8 cellular contexts compared by ENCODE assay signal in the genomic region with DNA sequence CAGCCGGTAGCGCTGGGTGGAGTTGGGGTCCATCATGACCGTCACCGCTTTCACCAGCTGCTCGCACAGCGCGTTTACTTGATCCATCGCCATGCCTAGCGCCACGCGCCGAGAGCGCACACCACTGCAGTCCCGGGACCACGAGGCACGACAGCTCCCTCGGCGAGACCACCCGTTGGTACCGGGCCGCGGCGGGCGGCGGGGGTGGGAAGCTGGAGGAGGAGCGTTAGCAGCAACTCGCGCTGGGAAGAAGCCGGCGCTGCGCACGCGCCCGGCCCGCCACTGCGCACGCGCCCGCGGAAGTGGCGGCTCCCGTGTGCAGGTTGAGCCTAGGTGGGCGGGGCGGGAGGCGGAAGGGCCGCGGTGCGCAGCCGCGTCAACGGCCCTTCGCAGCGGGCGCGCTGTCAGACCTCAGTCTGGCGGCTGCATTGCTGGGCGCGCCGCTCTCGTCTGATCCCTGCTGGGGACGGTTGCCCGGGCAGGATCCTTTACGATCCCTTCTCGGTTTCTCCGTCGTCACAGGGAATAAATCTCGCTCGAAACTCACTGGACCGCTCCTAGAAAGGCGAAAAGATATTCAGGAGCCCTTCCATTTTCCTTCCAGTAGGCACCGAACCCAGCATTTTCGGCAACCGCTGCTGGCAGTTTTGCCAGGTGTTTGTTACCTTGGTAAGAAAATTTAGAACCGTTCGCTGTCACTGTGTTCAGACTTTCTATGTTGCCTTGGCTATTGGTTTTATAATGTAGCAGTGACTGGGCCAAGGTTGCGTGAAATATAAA. TPM values are rescaled to one million over a fixed set of nuclear protein-coding genes. Genes with fewer than 3 reads are reported as not detected.
DNase-seq lines count a peak whose midpoint lies in the region; ATAC-seq, FAIRE-seq and TF ChIP-seq lines count a peak whose summit lies in the region.

A gene (plus strand): TSS at position 414 of the 780 bp plus-strand sequence. CDS start 6,135 bp downstream, outside the sequence.
A gene (minus strand): TSS at position 267 of the 780 bp plus-strand sequence. CDS start 174 bp downstream, at position 93.

- DNase-seq in COR-L47 (lab: John Stamatoyannopoulos, UW) (peak; percentile 94), HUDEP-2 (lab: John Stamatoyannopoulos, UW; ENCODE audit: unreplicated experiment in 76 of 76) (peak in 75 of 76 experiments; percentile 28 to 97 (median 91)), NOMO-1 treated with dmso at 0.1 percent for 144 hours (lab: John Stamatoyannopoulos, UW; ENCODE audit: unreplicated experiment) (peak; percentile 94), H1 (ENCODE audit: low read depth in 1 of 2, low spot score in 2 of 2) (peak; percentile 68 to 93), mesenchymal stem cell (peak; percentile 93)
- peak; percentile 74 to 88 (median 76) for DNase-seq in activated CD8-positive, alpha-beta memory T cell treated with anti-CD3 and anti-CD28 coated beads for 48 hours (ENCODE audit: low read depth in 2 of 3, low spot score in 2 of 3)
- DNase-seq in stimulated activated CD8-positive, alpha-beta memory T cell treated with anti-CD3 and anti-CD28 coated beads, Interleukin-12 subunit alpha, Interleukin-12 subunit beta, amount 100 ng/mL, for 24 hours (ENCODE audit: extremely low read depth) = peak; percentile 78

- H3K9me3 ChIP-seq in H1 (ENCODE audit: insufficient read depth in 2 of 2, low read depth in 1 of 2, low read length in 1 of 2) = no peaks in the 10 kb centered on the region
- H3K9me3 ChIP-seq in mesenchymal stem cell (ENCODE audit: control insufficient read depth, low read length) = no peaks in the 10 kb centered on the region

- 2% methylated on average over 51 of the region's 76 CpGs; no CpG with 5 or more reads in 1 of the 2 experiments for WGBS in H1 (ENCODE audit: extremely low coverage in 1 of 2, insufficient coverage in 1 of 2, insufficient read length in 1 of 2, insufficient replicate concordance in 2 of 2, low coverage in 1 of 2, low lambda C conversion rate in 2 of 2, missing lambda C conversion rate in 1 of 2), 2 experiments
- WGBS in mesenchymal stem cell = 1% methylated on average over 70 of the region's 76 CpGs

- TF ChIP-seq EP300 in H1 (IDR thresholded peaks at IDR 0.05; ENCODE audit: borderline replicate concordance in 1 of 2, low read depth in 2 of 2, low read length in 2 of 2) = no peak

- H3K23ac ChIP-seq in H1 (ENCODE audit: insufficient read length) (no peak within 1 kb of the TSS), mesenchymal stem cell (ENCODE audit: low read length in 2 of 2) (peak within 1 kb of the TSS in 1 of 2 experiments; percentile 91)

- no peak for TF ChIP-seq CTCF in H1 (IDR thresholded peaks at IDR 0.05; ENCODE audit: control extremely low read depth in 1 of 3, insufficient read depth in 1 of 3, low read depth in 1 of 3, low read length in 3 of 3)

- peaks cover 2 to 3% of the 10 kb centered on the region in 2 experiments for H4K20me1 ChIP-seq in H1 (replicated peaks in 1 of 2; ENCODE audit: control insufficient read depth in 1 of 2, insufficient read depth in 2 of 2, low read length in 2 of 2)

- H2BK12ac ChIP-seq in H1 (ENCODE audit: low read depth, low read length) (peak within 1 kb of the TSS; percentile 89; the same call in 1 of the 2 replicates), mesenchymal stem cell (ENCODE audit: low read length in 2 of 2) (no peak within 1 kb of the TSS)

- no peaks in the 10 kb centered on the region for H3K27me3 ChIP-seq in H1 (replicated peaks in 1 of 4; ENCODE audit: control insufficient read depth in 3 of 4, extremely low read depth in 1 of 4, insufficient read depth in 3 of 4, low read length in 3 of 4)
- no peaks in the 10 kb centered on the region for H3K27me3 ChIP-seq in mesenchymal stem cell (ENCODE audit: control insufficient read depth in 1 of 2, insufficient read depth in 1 of 2, low read length in 2 of 2)

- no peak for TF ChIP-seq RAD21 in H1 (IDR thresholded peaks at IDR 0.05 in 1 of 2, conservative IDR thresholded peaks at IDR 0.05 in 1 of 2; ENCODE audit: low read depth in 2 of 2, low read length in 2 of 2)

- peak within 1 kb of the TSS; percentile 93 for H2BK5ac ChIP-seq in H1 (ENCODE audit: low read depth, low read length)
- peak within 1 kb of the TSS; percentile 71 for H2BK5ac ChIP-seq in mesenchymal stem cell (ENCODE audit: low read depth, low read length, poor library complexity, severe bottlenecking)

- no peak for FAIRE-seq in H1 (lab: Jason Lieb, UNC)

- H3K56ac ChIP-seq in H1 (replicated peaks; ENCODE audit: insufficient read length, low read depth, low read length) = peak within 1 kb of the TSS; percentile 84

- H3K79me1 ChIP-seq in H1 (ENCODE audit: low read depth, low read length) (peaks cover 5% of the 10 kb centered on the region), mesenchymal stem cell (replicated peaks; ENCODE audit: low read length, poor library complexity, severe bottlenecking) (peaks cover 11% of the 10 kb centered on the region)

- H3K79me2 ChIP-seq in H1 (ENCODE audit: control insufficient read depth in 1 of 2, insufficient read depth in 2 of 2, low read length in 2 of 2) = peaks cover 5 to 65% of the 10 kb centered on the region in 2 experiments

- H4K5ac ChIP-seq in H1 (ENCODE audit: insufficient read length, low read depth, low read length) = peak within 1 kb of the TSS; percentile 90

- H3K4me2 ChIP-seq in H1 (ENCODE audit: insufficient read depth in 1 of 2, low read depth in 2 of 2, low read length in 2 of 2) (peak within 1 kb of the TSS; percentile 76 to 93), mesenchymal stem cell (ENCODE audit: low read length, poor library complexity, severe bottlenecking) (peak within 1 kb of the TSS; percentile 80)

- ATAC-seq in GM21381 (IDR thresholded peaks at IDR 0.05; ENCODE audit: unreplicated experiment) = peak; percentile 86

- H3K14ac ChIP-seq in H1 (ENCODE audit: insufficient read length) = no peak within 1 kb of the TSS
- H3K14ac ChIP-seq in mesenchymal stem cell (ENCODE audit: low read length in 2 of 2) = peak within 1 kb of the TSS in 1 of 2 experiments; percentile 98

- H3K36me3 ChIP-seq in H1 (ENCODE audit: control insufficient read depth in 2 of 4, insufficient read depth in 4 of 4, low read length in 3 of 4) = peaks cover 3 to 24% (median 20%) of the 10 kb centered on the region in 4 experiments
- peaks cover 6 to 24% of the 10 kb centered on the region in 2 experiments for H3K36me3 ChIP-seq in mesenchymal stem cell (ENCODE audit: control insufficient read depth in 1 of 2, insufficient read depth in 2 of 2, low read depth in 1 of 2, low read length in 2 of 2)

- POLR2A ChIA-PET in H1 (lab: Charles Lee; ENCODE audit: partially characterized antibody) = interaction anchor here (0.8 to 4.0 kb wide), 13 partner anchors 12 to 149 kb away, joined by 3 to 16 read pairs (median 3); a partner anchor contains a TSS

- H2AK5ac ChIP-seq in H1 (ENCODE audit: low read depth, low read length) (no peak within 1 kb of the TSS), mesenchymal stem cell (ENCODE audit: low read length, severe bottlenecking) (peak within 1 kb of the TSS; percentile 44)

- H3K4me3 ChIP-seq in H1 (ENCODE audit: extremely low read depth in 1 of 4, insufficient read depth in 2 of 4, low read depth in 3 of 4, low read length in 4 of 4) (peak within 1 kb of the TSS; percentile 76 to 96 (median 82)), mesenchymal stem cell (ENCODE audit: insufficient read depth in 1 of 2, low read depth in 1 of 2, low read length in 2 of 2) (peak within 1 kb of the TSS; percentile 94 to 100)

- peaks cover 0 to 3% (median 0%) of the 10 kb centered on the region in 4 experiments; a peak in 2 of 7 replicates for H3K4me1 ChIP-seq in H1 (replicated peaks in 1 of 4; ENCODE audit: control insufficient read depth in 3 of 4, insufficient read depth in 4 of 4, low read length in 3 of 4)
- H3K4me1 ChIP-seq in mesenchymal stem cell (ENCODE audit: control insufficient read depth, insufficient read depth, low read depth, low read length) = peaks cover 8% of the 10 kb centered on the region

- peaks cover 3% of the 10 kb centered on the region; the same call in 1 of the 2 replicates for H3K23me2 ChIP-seq in H1 (ENCODE audit: low read depth, low read length)

- CTCF ChIA-PET in H1 (lab: Charles Lee; ENCODE audit: partially characterized antibody) = interaction anchor here (1.1 to 1.7 kb wide), 2 partner anchors 9 to 46 kb away, joined by 4 read pairs; no protein-coding TSS in a partner anchor

- H2AFZ ChIP-seq in H1 (ENCODE audit: low read length) = peak within 1 kb of the TSS; percentile 98; the same call in 1 of the 2 replicates
- H2AFZ ChIP-seq in mesenchymal stem cell (ENCODE audit: low read depth, low read length) = peak within 1 kb of the TSS; percentile 96

- H3K4ac ChIP-seq in H1 (replicated peaks; ENCODE audit: insufficient read length, low read depth, low read length) = peak within 1 kb of the TSS; percentile 72
- peak within 1 kb of the TSS; percentile 71 to 89 for H3K4ac ChIP-seq in mesenchymal stem cell (ENCODE audit: low read depth in 1 of 2, low read length in 2 of 2)

- H4K8ac ChIP-seq in H1 (ENCODE audit: extremely low read depth, insufficient read depth, low read length) (peak within 1 kb of the TSS; percentile 81), mesenchymal stem cell (ENCODE audit: low read length) (peak within 1 kb of the TSS; percentile 87)

- peak in 1 of 2 experiments; percentile 68; a peak in 2 of 3 replicates for TF ChIP-seq POLR2A in H1 (IDR thresholded peaks at IDR 0.05; ENCODE audit: control extremely low read depth in 1 of 2, low read depth in 2 of 2, low read length in 2 of 2)

- H3K9ac ChIP-seq in H1 (replicated peaks in 1 of 4; ENCODE audit: extremely low read depth in 1 of 4, low read depth in 3 of 4, low read length in 3 of 4) (peak within 1 kb of the TSS; percentile 50 to 81 (median 66)), mesenchymal stem cell (ENCODE audit: low read length) (peak within 1 kb of the TSS; percentile 100)

- H2BK120ac ChIP-seq in H1 (replicated peaks; ENCODE audit: low read depth, low read length) (peak within 1 kb of the TSS; percentile 82), mesenchymal stem cell (ENCODE audit: low read depth, low read length) (peak within 1 kb of the TSS; percentile 15)

- H3K18ac ChIP-seq in H1 (ENCODE audit: extremely low read depth, low read length) = peak within 1 kb of the TSS; percentile 98
- peak within 1 kb of the TSS; percentile 92 to 94 for H3K18ac ChIP-seq in mesenchymal stem cell (ENCODE audit: low read depth in 1 of 2, low read length in 2 of 2)

- H2BK15ac ChIP-seq in H1 (ENCODE audit: low read length) (peak within 1 kb of the TSS; percentile 99; the same call in 1 of the 2 replicates), mesenchymal stem cell (ENCODE audit: low read depth, poor library complexity, severe bottlenecking) (peak within 1 kb of the TSS; percentile 44)

- H2BK20ac ChIP-seq in H1 (ENCODE audit: low read length) = no peak within 1 kb of the TSS

- H4K91ac ChIP-seq in H1 (replicated peaks; ENCODE audit: insufficient read length, low read length) (peak within 1 kb of the TSS; percentile 95), mesenchymal stem cell (ENCODE audit: low read length) (peak within 1 kb of the TSS; percentile 64)

- H3K27ac ChIP-seq in H1 (ENCODE audit: low read depth, low read length) (peak within 1 kb of the TSS; percentile 23; the same call in 1 of the 2 replicates), mesenchymal stem cell (ENCODE audit: low read length, poor library complexity, severe bottlenecking) (peak within 1 kb of the TSS; percentile 98)

RNA-seq across cellular contexts. Expression of the first gene that starts in this region (rescaled TPM):
- total RNA-seq in H1 (2021; fragmentation: NEBNext Ultra II Directional; extraction: Animal tissue kit (Norgen Biotek cat#: 25700)) = 11.3 and 12.4 TPM in 2 replicates
- 3.8 and 5.8 TPM in 2 replicates for polyA plus RNA-seq in H1 (2011; rRNA removed)
- polyA plus RNA-seq in H1 (2011; cell fraction: cytosol; rRNA removed) = 4.9 TPM
- 5.2 TPM for polyA plus RNA-seq in H1 (2011; cell fraction: nucleus; rRNA removed)
- polyA plus RNA-seq in H1 (2012, experiment 1 of 2) = 7.0 to 16.1 TPM (median 8.4 TPM) in 4 replicates
- polyA plus RNA-seq in H1 (2012, experiment 2 of 2) = 2.7 TPM
- 2.4 TPM for polyA plus RNA-seq in H1 (2013, experiment 1 of 2)
- 2.7 TPM for polyA plus RNA-seq in H1 (2013, experiment 2 of 2)
- 10.0 and 22.0 TPM in 2 replicates for polyA minus RNA-seq in H1 (2011; rRNA and poly(A)+ RNA removed)
- 5.9 TPM for polyA minus RNA-seq in H1 (2011; cell fraction: cytosol; rRNA and poly(A)+ RNA removed)
- 12.7 TPM for polyA minus RNA-seq in H1 (2011; cell fraction: nucleus; rRNA and poly(A)+ RNA removed)
- 10.5 TPM for polyA plus RNA-seq in mesenchymal stem cell (2013, experiment 1 of 2)
- polyA plus RNA-seq in mesenchymal stem cell (2013, experiment 2 of 2) = 10.3 TPM

RNA-seq across cellular contexts. Expression of the second gene that starts in this region (rescaled TPM):
- total RNA-seq in H1 (2021; fragmentation: NEBNext Ultra II Directional; extraction: Animal tissue kit (Norgen Biotek cat#: 25700)) = 95.7 and 101 TPM in 2 replicates
- 62.2 and 80.6 TPM in 2 replicates for polyA plus RNA-seq in H1 (2011; rRNA removed)
- polyA plus RNA-seq in H1 (2011; cell fraction: cytosol; rRNA removed) = 83.3 TPM
- 120 TPM for polyA plus RNA-seq in H1 (2011; cell fraction: nucleus; rRNA removed)
- 64.9 to 77.3 TPM (median 75.1 TPM) in 4 replicates for polyA plus RNA-seq in H1 (2012, experiment 1 of 2)
- polyA plus RNA-seq in H1 (2012, experiment 2 of 2) = 18.4 TPM
- polyA plus RNA-seq in H1 (2013, experiment 1 of 2) = 52.4 TPM
- polyA plus RNA-seq in H1 (2013, experiment 2 of 2) = 45.8 TPM
- 156 and 234 TPM in 2 replicates for polyA minus RNA-seq in H1 (2011; rRNA and poly(A)+ RNA removed)
- polyA minus RNA-seq in H1 (2011; cell fraction: cytosol; rRNA and poly(A)+ RNA removed) = 49.3 TPM
- 83.0 TPM for polyA minus RNA-seq in H1 (2011; cell fraction: nucleus; rRNA and poly(A)+ RNA removed)
- polyA plus RNA-seq in mesenchymal stem cell (2013, experiment 1 of 2) = 15.2 TPM
- polyA plus RNA-seq in mesenchymal stem cell (2013, experiment 2 of 2) = 12.9 TPM

Comparison
In these comparisons a context has a peak if more than half of its experiments do, and no peak if none do; other contexts are left out.
1. Peak in every context shown above with its lines: DNase-seq, ATAC-seq, H3K4me3 ChIP-seq and H3K27ac ChIP-seq.